In the genomic region with DNA sequence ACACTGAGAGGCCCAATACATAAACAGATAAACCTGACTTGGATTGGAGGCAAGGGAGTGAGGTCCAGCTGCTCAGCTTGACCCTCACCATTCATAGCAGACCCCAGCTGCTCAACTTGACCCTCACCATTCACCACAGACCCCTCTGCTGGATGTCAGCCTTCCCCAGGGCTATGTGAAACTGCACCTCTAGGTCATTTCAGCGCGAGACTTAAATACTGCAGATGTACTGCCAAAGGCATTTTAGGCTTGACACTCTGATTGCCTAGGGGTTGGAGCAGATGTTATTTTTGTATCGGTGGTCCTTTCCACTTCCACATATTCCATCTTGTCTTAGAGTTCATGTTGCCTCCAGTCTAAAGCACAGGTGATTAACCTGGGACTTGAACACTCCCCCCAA, we compare ENCODE assay signal across 1 cellular context.
TF ChIP-seq lines count a peak whose summit lies in the region.

No MANE protein-coding gene starts in this region.

TF ChIP-seq in IMR-90, 13 proteins besides CTCF, POLR2A, EP300 and RAD21 (continued from another document):
- no peak for TF ChIP-seq MAZ (IDR thresholded peaks at IDR 0.05; ENCODE audit: borderline replicate concordance, low read depth, low read length)
- TF ChIP-seq, protein P1, sequence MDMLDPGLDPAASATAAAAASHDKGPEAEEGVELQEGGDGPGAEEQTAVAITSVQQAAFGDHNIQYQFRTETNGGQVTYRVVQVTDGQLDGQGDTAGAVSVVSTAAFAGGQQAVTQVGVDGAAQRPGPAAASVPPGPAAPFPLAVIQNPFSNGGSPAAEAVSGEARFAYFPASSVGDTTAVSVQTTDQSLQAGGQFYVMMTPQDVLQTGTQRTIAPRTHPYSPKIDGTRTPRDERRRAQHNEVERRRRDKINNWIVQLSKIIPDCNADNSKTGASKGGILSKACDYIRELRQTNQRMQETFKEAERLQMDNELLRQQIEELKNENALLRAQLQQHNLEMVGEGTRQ (IDR thresholded peaks at IDR 0.05; ENCODE audit: low read depth, low read length), result no peak
